In the genomic region with DNA sequence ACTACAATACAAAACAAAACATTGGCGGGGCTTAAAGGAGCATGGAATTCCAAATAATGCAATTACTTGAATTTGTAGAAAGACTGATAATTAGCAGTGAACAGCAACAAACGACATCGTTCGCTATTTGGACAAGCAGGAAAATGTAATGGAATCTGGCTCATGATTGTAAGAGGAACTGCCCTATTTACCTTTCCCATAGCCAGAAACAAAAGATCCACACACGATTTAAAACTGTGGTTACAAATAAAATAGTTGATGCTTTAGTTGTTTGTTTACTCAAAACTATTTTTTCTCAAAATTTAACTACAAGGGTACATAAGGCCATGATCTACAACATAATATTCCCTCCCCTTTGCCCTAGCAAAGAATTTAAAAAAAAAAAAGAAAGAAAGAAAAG, we compare ENCODE assay signal across 26 cellular contexts. TPM values are rescaled to one million over a fixed set of nuclear protein-coding genes. Genes with fewer than 3 reads are reported as not detected.
DNase-seq lines count a peak whose midpoint lies in the region; ATAC-seq and TF ChIP-seq lines count a peak whose summit lies in the region.
"Had no signal": no experiment of that assay in that cellular context is flagged by ENCODE, and none has a peak within 500 bp of the region (broad histone marks: within the 10 kb centered on the region; RNA-seq: fewer than 3 reads in every experiment).

No MANE protein-coding gene starts in this region.

- DNase-seq in H4 (ENCODE audit: low spot score), result peak; percentile 23
- peak; percentile 26 for DNase-seq in SW480 (ENCODE audit: low spot score)
- peak; percentile 16 for DNase-seq in epithelial cell of esophagus (ENCODE audit: low read depth)
- no peak for DNase-seq in sciatic nerve (ENCODE audit: low spot score)
- DNase-seq in nephron progenitor cell, result no peak
- no peak for DNase-seq in HCEC 1CT
- DNase-seq: activated CD4-positive, alpha-beta T cell treated with anti-CD3 and anti-CD28 coated beads, Interleukin-2, amount 50 U/mL, for 4 hours; activated CD4-positive, CD25-positive, alpha-beta regulatory T cell; activated naive CD4-positive, alpha-beta T cell; activated T-cell treated with anti-CD3 and anti-CD28 coated beads, Interleukin-2, amount 50 U/mL, for 72 hours; effector memory CD8-positive, alpha-beta T cell; esophagus squamous epithelium; gastrocnemius medialis; hippocampal formation; Kasumi-1; naive thymus-derived CD4-positive, alpha-beta T cell; NCI-H2171 treated with DMSO at 0.1 percent for 48 hours; NCI-H526; ovary; retina; spleen; T-cell; upper lobe of left lung had no signal

- H3K9me3 Mint-ChIP-seq in nephron progenitor cell, result peaks cover 21% of the 10 kb centered on the region
- H3K9me3 Mint-ChIP-seq: activated T-cell treated with anti-CD3 and anti-CD28 coated beads, Interleukin-2, amount 50 U/mL, for 72 hours; effector memory CD8-positive, alpha-beta T cell; T-cell had no signal

- peaks cover 3% of the 10 kb centered on the region for H3K27me3 Mint-ChIP-seq in nephron progenitor cell (ENCODE audit: low read depth, poor library complexity)

- peak; percentile 70 for ATAC-seq in sciatic nerve
- no peak for ATAC-seq in HG02884 (IDR thresholded peaks at IDR 0.05; ENCODE audit: unreplicated experiment)
- ATAC-seq: activated T-cell treated with anti-CD3 and anti-CD28 coated beads, Interleukin-2, amount 50 U/mL, for 72 hours; effector memory CD8-positive, alpha-beta T cell; gastrocnemius medialis; naive thymus-derived CD4-positive, alpha-beta T cell; T-cell had no signal

- H3K4me3 Mint-ChIP-seq in nephron progenitor cell, result no peak overlapping the region
- H3K4me3 Mint-ChIP-seq: activated T-cell treated with anti-CD3 and anti-CD28 coated beads, Interleukin-2, amount 50 U/mL, for 72 hours; CD14-positive monocyte; effector memory CD8-positive, alpha-beta T cell; naive thymus-derived CD4-positive, alpha-beta T cell; T-cell had no signal

- TF ChIP-seq CTCF in epithelial cell of esophagus (IDR thresholded peaks at IDR 0.05; ENCODE audit: insufficient read depth, low read depth, low read length, missing control alignments) (no peak), nephron progenitor cell (IDR thresholded peaks at IDR 0.05) (no peak)

- peaks cover 7% of the 10 kb centered on the region for H3K4me1 Mint-ChIP-seq in nephron progenitor cell
- H3K4me1 Mint-ChIP-seq: CD14-positive monocyte; naive thymus-derived CD4-positive, alpha-beta T cell; T-cell had no signal

- H3K4me3 ChIP-seq in epithelial cell of esophagus (ENCODE audit: low read length), result no peak overlapping the region
- H3K4me3 ChIP-seq: gastrocnemius medialis, ovary, spleen, upper lobe of left lung had no signal

- no peak overlapping the region for H3K27ac Mint-ChIP-seq in nephron progenitor cell
- H3K27ac Mint-ChIP-seq: activated T-cell treated with anti-CD3 and anti-CD28 coated beads, Interleukin-2, amount 50 U/mL, for 72 hours; brain; CD14-positive monocyte; effector memory CD8-positive, alpha-beta T cell; naive thymus-derived CD4-positive, alpha-beta T cell; T-cell had no signal

- H3K36me3 Mint-ChIP-seq in nephron progenitor cell (ENCODE audit: low read depth), result no peaks in the 10 kb centered on the region
- H3K36me3 Mint-ChIP-seq: brain; CD14-positive monocyte; naive thymus-derived CD4-positive, alpha-beta T cell; T-cell had no signal

- intact Hi-C loops in sciatic nerve (cut with DNase I), result no loop called here

RNA-seq across cellular contexts. Expression of gene RTTN, which starts 38.1 kb away (rescaled TPM):
- total RNA-seq in H4 (2014; rRNA removed; shearing (Covaris generic)), result 10.1 and 12.2 TPM in 2 replicates
- total RNA-seq in sciatic nerve, result 25.3 TPM

RNA-seq across cellular contexts. Expression of gene SOCS6, which starts 45.3 kb away (rescaled TPM):
- 10.9 and 17.6 TPM in 2 replicates for total RNA-seq in H4 (2014; rRNA removed; shearing (Covaris generic))
- 26.3 TPM for total RNA-seq in sciatic nerve

Comparison
In these comparisons a context has a peak if more than half of its experiments do, and no peak if none do; other contexts are left out.
1. DNase-seq: peak in H4 (single experiment), SW480 (single experiment) and epithelial cell of esophagus (single experiment); none in sciatic nerve (single experiment), nephron progenitor cell (single experiment) and HCEC 1CT (single experiment).